ENCODE assay signal across 27 cellular contexts in the genomic region with DNA sequence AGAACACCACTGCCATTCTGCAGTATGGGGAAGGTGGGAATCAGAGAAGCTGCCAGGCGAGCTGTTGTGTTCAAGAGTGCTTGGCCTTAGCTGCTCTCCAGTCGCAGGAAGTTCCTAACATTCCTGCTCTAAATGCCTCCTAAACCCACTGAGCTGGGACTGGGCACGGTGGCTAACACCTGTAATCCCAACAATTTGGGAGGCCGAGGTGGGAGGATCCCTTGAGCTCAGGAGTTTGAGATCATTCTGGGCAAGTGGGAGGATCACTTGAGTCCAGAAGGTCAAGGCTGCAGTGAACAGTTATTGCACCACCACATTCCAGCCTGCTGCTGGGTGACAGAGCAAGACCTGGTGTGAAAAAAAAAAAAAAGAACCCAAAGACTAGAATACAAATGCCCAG.
DNase-seq lines count a peak whose midpoint lies in the region; ATAC-seq, FAIRE-seq and TF ChIP-seq lines count a peak whose summit lies in the region.
"Had no signal": no experiment of that assay in that cellular context is flagged by ENCODE, and none has a peak within 500 bp of the region (broad histone marks: within the 10 kb centered on the region; RNA-seq: fewer than 3 reads in every experiment).

No MANE protein-coding gene starts in this region.

- FAIRE-seq in GM12891 (lab: Jason Lieb, UNC) (no peak), frontal cortex (lab: Jason Lieb, UNC) (no peak)
- FAIRE-seq: pancreas had no signal

- H3K36me3 ChIP-seq in mucosa of descending colon (ENCODE audit: low read depth) = no peaks in the 10 kb centered on the region
- no peaks in the 10 kb centered on the region for H3K36me3 ChIP-seq in BE2C
- H3K36me3 ChIP-seq: pancreas, spleen, stomach had no signal

- H3K4me1 ChIP-seq in mucosa of descending colon (ENCODE audit: low read depth) = no peaks in the 10 kb centered on the region
- H3K4me1 ChIP-seq in BE2C = no peaks in the 10 kb centered on the region; the same call in 1 of the 2 replicates
- H3K4me1 ChIP-seq: body of pancreas, pancreas, spleen, stomach had no signal

- no peak for TF ChIP-seq POLR2A in GM12891 (IDR thresholded peaks at IDR 0.05; ENCODE audit: low read depth, low read length)

- H3K4me3 ChIP-seq in mucosa of descending colon (no peak overlapping the region), BE2C (ENCODE audit: low read depth, low read length) (no peak overlapping the region)
- H3K4me3 ChIP-seq: body of pancreas, pancreas, spleen, stomach had no signal

- H3K36me3 Mint-ChIP-seq in chondrocyte (ENCODE audit: low read depth) = no peaks in the 10 kb centered on the region
- H3K36me3 Mint-ChIP-seq: activated CD4-positive, alpha-beta memory T cell treated with anti-CD3 and anti-CD28 coated beads for 36 hours; CD8-positive, alpha-beta memory T cell had no signal

- H3K27me3 Mint-ChIP-seq in chondrocyte (ENCODE audit: low read depth) = peaks cover 4% of the 10 kb centered on the region
- H3K27me3 Mint-ChIP-seq: activated CD4-positive, alpha-beta memory T cell treated with anti-CD3 and anti-CD28 coated beads for 36 hours; CD8-positive, alpha-beta memory T cell had no signal

- H3K4me1 Mint-ChIP-seq in chondrocyte (ENCODE audit: low read depth) = no peaks in the 10 kb centered on the region
- H3K4me1 Mint-ChIP-seq: CD8-positive, alpha-beta memory T cell had no signal

- H3K4me3 Mint-ChIP-seq in chondrocyte (ENCODE audit: unreplicated experiment) = no peak overlapping the region
- H3K4me3 Mint-ChIP-seq: activated CD4-positive, alpha-beta memory T cell treated with anti-CD3 and anti-CD28 coated beads for 36 hours; activated naive CD4-positive, alpha-beta T cell treated with anti-CD3 and anti-CD28 coated beads for 36 hours; neural crest cell had no signal

- DNase-seq in ELF-1 (ENCODE audit: low read depth, low spot score) (peak; percentile 5), chondrocyte (ENCODE audit: low spot score) (peak; percentile 24), iPS DF 19.7 (ENCODE audit: low read depth, low spot score) (peak; percentile 25), mucosa of descending colon (peak in 1 of 3 donors; percentile 19), medulla oblongata (ENCODE audit: extremely low spot score) (no peak), GM12891 (ENCODE audit: insufficient read length, low spot score) (no peak), BE2C (no peak), frontal cortex (ENCODE audit: low spot score in 2 of 2) (no peak)
- DNase-seq: activated CD4-positive, alpha-beta memory T cell treated with anti-CD3 and anti-CD28 coated beads for 36 hours; activated CD4-positive, CD25-positive, alpha-beta regulatory T cell treated with anti-CD3 and anti-CD28 coated beads, Interleukin-2, amount 50 U/mL, for 72 hours; activated CD8-positive, alpha-beta memory T cell treated with anti-CD3 and anti-CD28 coated beads, Interleukin-2, amount 50 U/mL, for 4 hours; activated naive CD4-positive, alpha-beta T cell treated with anti-CD3 and anti-CD28 coated beads for 36 hours; body of pancreas; CD8-positive, alpha-beta memory T cell; cerebellar nuclear complex; DMS 273 treated with DMSO at 0.1 percent for 48 hours; EL; mammary epithelial cell; NCI-H146; NCI-H345; SIG-M5; spleen; stimulated activated CD4-positive, alpha-beta T cell treated with anti-CD3 and anti-CD28 coated beads, Interleukin-2, amount 100 ng/mL, for 24 hours; stomach had no signal

- no peaks in the 10 kb centered on the region for H3K27me3 ChIP-seq in BE2C
- H3K27me3 ChIP-seq: body of pancreas, pancreas, spleen, stomach had no signal

- H3K9me3 ChIP-seq in mucosa of descending colon (no peaks in the 10 kb centered on the region), BE2C (no peaks in the 10 kb centered on the region)
- H3K9me3 ChIP-seq: body of pancreas, pancreas, spleen, stomach had no signal

- TF ChIP-seq CTCF in chondrocyte (IDR thresholded peaks at IDR 0.05) = no peak
- TF ChIP-seq CTCF in mucosa of descending colon (IDR thresholded peaks at IDR 0.05) = no peak
- TF ChIP-seq CTCF in BE2C (IDR thresholded peaks at IDR 0.05; ENCODE audit: low read depth, low read length) = no peak

- no peaks in the 10 kb centered on the region for H3K9me3 Mint-ChIP-seq in chondrocyte (ENCODE audit: low read depth)
- H3K9me3 Mint-ChIP-seq: activated CD4-positive, alpha-beta memory T cell treated with anti-CD3 and anti-CD28 coated beads for 36 hours; neural crest cell had no signal

- ATAC-seq in mucosa of descending colon = peak; percentile 60
- ATAC-seq: body of pancreas, HCT116, pancreas had no signal

- intact Hi-C loops in mucosa of descending colon (cut with DNase I, micrococcal nuclease) = no loop called here

- H3K27ac Mint-ChIP-seq in chondrocyte (ENCODE audit: unreplicated experiment) = no peak overlapping the region
- H3K27ac Mint-ChIP-seq: activated CD4-positive, alpha-beta memory T cell treated with anti-CD3 and anti-CD28 coated beads for 36 hours; activated naive CD4-positive, alpha-beta T cell treated with anti-CD3 and anti-CD28 coated beads for 36 hours; CD8-positive, alpha-beta memory T cell had no signal

TF ChIP-seq in GM12891, 5 proteins besides CTCF, POLR2A, EP300 and RAD21:
- TF ChIP-seq SPI1 (IDR thresholded peaks at IDR 0.05; ENCODE audit: low read depth, low read length) (no peak), POLR2AphosphoS5 (IDR thresholded peaks at IDR 0.05; ENCODE audit: low read depth, low read length) (no peak), PAX5 (IDR thresholded peaks at IDR 0.05; ENCODE audit: insufficient read depth, low read length, severe bottlenecking) (no peak), POU2F2 (IDR thresholded peaks at IDR 0.05; ENCODE audit: low read depth, low read length) (no peak), TAF1 (IDR thresholded peaks at IDR 0.05; ENCODE audit: low read depth, low read length) (no peak)
TF ChIP-seq in GM12891: peak in this region for 0.

Comparison
In these comparisons a context has a peak if more than half of its experiments do, and no peak if none do; other contexts are left out.
1. DNase-seq: peak in ELF-1 (single experiment), chondrocyte (single experiment) and iPS DF 19.7 (single experiment); none in medulla oblongata (single experiment), GM12891 (single experiment), BE2C (single experiment) and frontal cortex (0 of 2).